ENCODE assay signal across 9 cellular contexts in the genomic region with DNA sequence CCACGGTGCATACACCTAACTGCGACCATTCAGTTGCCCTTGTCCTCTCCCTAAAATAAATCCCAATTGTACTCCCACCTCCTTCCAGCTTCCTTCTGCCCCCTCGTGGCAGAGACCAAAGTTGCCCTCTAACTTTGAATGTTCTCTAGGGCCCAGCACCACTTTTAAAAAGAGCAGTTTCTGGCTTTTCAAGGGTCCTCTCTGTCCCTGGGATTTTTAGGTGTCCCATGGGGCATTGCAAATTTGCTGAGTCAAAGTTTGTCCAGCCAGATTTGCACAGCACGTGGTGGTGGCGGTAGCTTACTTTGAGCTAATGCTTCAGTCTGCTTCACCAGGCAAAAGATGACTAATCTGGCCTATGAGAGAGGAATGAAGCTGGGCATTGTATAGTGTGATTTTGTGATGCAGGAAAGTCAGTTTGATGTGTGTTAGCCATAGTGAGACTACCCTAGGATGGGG.
DNase-seq lines count a peak whose midpoint lies in the region; ATAC-seq and TF ChIP-seq lines count a peak whose summit lies in the region.
"Had no signal": no experiment of that assay in that cellular context is flagged by ENCODE, and none has a peak within 500 bp of the region (broad histone marks: within the 10 kb centered on the region; RNA-seq: fewer than 3 reads in every experiment).

No MANE protein-coding gene starts in this region.

- H3K27me3 ChIP-seq in HL-60 (ENCODE audit: insufficient read depth, poor library complexity, severe bottlenecking) = no peaks in the 10 kb centered on the region

- peak; percentile 0 for DNase-seq in DMS114 treated with DMSO at 0.1 percent for 48 hours (lab: John Stamatoyannopoulos, UW; ENCODE audit: unreplicated experiment)
- peak in 1 of 2 experiments; percentile 32 for DNase-seq in HL-60 (ENCODE audit: low read depth in 1 of 2, low spot score in 1 of 2)
- DNase-seq in SW480 (ENCODE audit: low spot score) = peak; percentile 27
- DNase-seq in G401 (ENCODE audit: low spot score) = no peak
- no peak for DNase-seq in effector CD4-positive, alpha-beta T cell
- DNase-seq: naive B cell had no signal

- H3K27ac ChIP-seq in HL-60 (replicated peaks) = no peak overlapping the region
- peak overlapping the region in 15 of 21 experiments; percentile 29 to 73 (median 55) for H3K27ac ChIP-seq in skin epidermis

- ATAC-seq in esophagus mucosa (peak; percentile 90), GM21786 (IDR thresholded peaks at IDR 0.05; ENCODE audit: unreplicated experiment) (no peak)

- in situ Hi-C loops in G401 (cut with HindIII; ENCODE audit: low sequenced_read_pairs) = no loop called here

- H3K4me3 ChIP-seq in HL-60 (replicated peaks; ENCODE audit: insufficient read depth, low read length) (no peak overlapping the region), skin epidermis (no peak overlapping the region)

- peak; percentile 26 for TF ChIP-seq CTCF in HL-60 (IDR thresholded peaks at IDR 0.05; ENCODE audit: insufficient read depth, low read length)

Comparison
In these comparisons a context has a peak if more than half of its experiments do, and no peak if none do; other contexts are left out.
1. DNase-seq: peak in DMS114 treated with DMSO at 0.1 percent for 48 hours (single experiment) and SW480 (single experiment); none in G401 (single experiment) and effector CD4-positive, alpha-beta T cell (single experiment).